Comparison of ENCODE assay signal across 9 cellular contexts in genomic region chr17:76701471-76701967, GRCh38. TPM values are rescaled to one million over a fixed set of nuclear protein-coding genes. Genes with fewer than 3 reads are reported as not detected.
A peak's percentile ranks its signal among the peaks of the same experiment; 100 is the strongest.
DNase-seq lines count a peak whose midpoint lies in the region; TF ChIP-seq lines count a peak whose summit lies in the region.
"Had no signal": no experiment of that assay in that cellular context is flagged by ENCODE, and none has a peak within 500 bp of the region (broad histone marks: within the 10 kb centered on the region; RNA-seq: fewer than 3 reads in every experiment).

No MANE protein-coding gene starts in this region.

- H3K4me3 ChIP-seq in BLaER1 treated with 17β-estradiol and CSF1 and Interleukin-3, amounts not matched to agents 10 nM and 100 nM = peak overlapping the region in 9 of 10 experiments; percentile 22 to 64 (median 55); a peak in 13 of 20 replicates
- H3K4me3 ChIP-seq in coronary artery = peak overlapping the region; percentile 62
- peak overlapping the region in 1 of 2 donors; percentile 44 for H3K4me3 ChIP-seq in neuronal stem cell (ENCODE audit: low read length in 2 of 2)
- H3K4me3 ChIP-seq in CD4-positive, alpha-beta memory T cell (ENCODE audit: low read length in 2 of 2) = no peak overlapping the region

- H3K36me3 Mint-ChIP-seq in CD4-positive, alpha-beta memory T cell = no peaks in the 10 kb centered on the region

- peak overlapping the region; percentile 91 for H2BK15ac ChIP-seq in neuronal stem cell (ENCODE audit: low read length)

- no peaks in the 10 kb centered on the region for H3K27me3 ChIP-seq in BLaER1 treated with 17β-estradiol and CSF1 and Interleukin-3, amounts not matched to agents 10 nM and 100 nM
- no peaks in the 10 kb centered on the region for H3K27me3 ChIP-seq in neuronal stem cell (ENCODE audit: control insufficient read depth in 3 of 3, insufficient read depth in 3 of 3, low read depth in 1 of 3, low read length in 3 of 3)
- no peaks in the 10 kb centered on the region for H3K27me3 ChIP-seq in CD4-positive, alpha-beta memory T cell (ENCODE audit: insufficient read depth, low read length)

- no peak overlapping the region for H3K4me3 Mint-ChIP-seq in CD4-positive, alpha-beta memory T cell
- H3K4me3 Mint-ChIP-seq: CD4-positive, alpha-beta T cell had no signal

- no peaks in the 10 kb centered on the region for H3K27me3 Mint-ChIP-seq in CD4-positive, alpha-beta memory T cell
- H3K27me3 Mint-ChIP-seq: CD4-positive, alpha-beta T cell had no signal

- peak overlapping the region in 1 of 7 donors; percentile 48 for H3K27ac Mint-ChIP-seq in CD4-positive, alpha-beta memory T cell

- WGBS in neuronal stem cell (ENCODE audit: extremely low coverage in 2 of 2, insufficient read length in 2 of 2, insufficient replicate concordance in 1 of 2), 2 donors = no CpG with 5 or more reads among the region's 11 CpGs

- intact Hi-C loops in CD4-positive, alpha-beta memory T cell (cut with micrococcal nuclease) = no loop called here

- H2AK5ac ChIP-seq in neuronal stem cell (ENCODE audit: low read depth, low read length) = peak overlapping the region; percentile 84

- DNase-seq in coronary artery (ENCODE audit: low spot score) (no peak), neuronal stem cell (ENCODE audit: low spot score) (no peak), NCI-H146 treated with DMSO at 0.1 percent for 48 hours (lab: John Stamatoyannopoulos, UW; ENCODE audit: unreplicated experiment) (no peak)
- no peak for DNase-seq in stimulated activated CD4-positive, alpha-beta T cell treated with anti-CD3 and anti-CD28 coated beads, Interleukin-2, amount 100 ng/mL, for 24 hours
- no peak for DNase-seq in CD4-positive, alpha-beta memory T cell
- DNase-seq: activated CD4-positive, alpha-beta T cell treated with anti-CD3 and anti-CD28 coated beads for 1 hour; CD4-positive, alpha-beta T cell; stimulated activated CD4-positive, alpha-beta T cell treated with anti-CD3 and anti-CD28 coated beads, Interleukin-1b, Interleukin-23, amount 100 ng/mL, for 48 hours had no signal

- peak overlapping the region in 10 of 11 experiments; percentile 73 to 98 (median 88); a peak in 19 of 22 replicates for H3K27ac ChIP-seq in BLaER1 treated with 17β-estradiol and CSF1 and Interleukin-3, amounts not matched to agents 10 nM and 100 nM
- H3K27ac ChIP-seq in coronary artery = peak overlapping the region; percentile 76 to 92
- peak overlapping the region; percentile 83 for H3K27ac ChIP-seq in neuronal stem cell (replicated peaks; ENCODE audit: low read length)
- no peak overlapping the region for H3K27ac ChIP-seq in CD4-positive, alpha-beta memory T cell (ENCODE audit: low read depth, low read length)

- H3K9me3 ChIP-seq in BLaER1 treated with 17β-estradiol and CSF1 and Interleukin-3, amounts not matched to agents 10 nM and 100 nM (replicated peaks in 1 of 11) = no peaks in the 10 kb centered on the region; a peak in 1 of 22 replicates
- peaks cover 0 to 3% of the 10 kb centered on the region in 2 donors for H3K9me3 ChIP-seq in neuronal stem cell (replicated peaks in 1 of 2; ENCODE audit: control insufficient read depth in 2 of 2, insufficient read depth in 1 of 2, low read depth in 1 of 2, low read length in 2 of 2)
- no peaks in the 10 kb centered on the region for H3K9me3 ChIP-seq in CD4-positive, alpha-beta memory T cell (ENCODE audit: control insufficient read depth in 1 of 2, low read length in 2 of 2)

- peaks cover 2% of the 10 kb centered on the region for H3K79me1 ChIP-seq in neuronal stem cell (ENCODE audit: low read depth, low read length)

- H3K4ac ChIP-seq in neuronal stem cell (ENCODE audit: low read length) = no peak overlapping the region

- H3K4me1 ChIP-seq in BLaER1 treated with 17β-estradiol and CSF1 and Interleukin-3, amounts not matched to agents 10 nM and 100 nM = peaks cover 68 to 95% (median 87%) of the 10 kb centered on the region in 10 experiments
- peaks cover 36% of the 10 kb centered on the region in 2 donors for H3K4me1 ChIP-seq in neuronal stem cell (ENCODE audit: control insufficient read depth in 2 of 2, insufficient read depth in 1 of 2, low read depth in 1 of 2, low read length in 2 of 2)
- H3K4me1 ChIP-seq in CD4-positive, alpha-beta memory T cell (ENCODE audit: insufficient read depth, low read length) = peaks cover 5% of the 10 kb centered on the region

- POLR2A ChIA-PET in CD4-positive, alpha-beta memory T cell (lab: Charles Lee; ENCODE audit: partially characterized antibody) = no interaction called here

- H3K9me3 Mint-ChIP-seq in CD4-positive, alpha-beta memory T cell = peaks cover 0 to 2% (median 0%) of the 10 kb centered on the region in 8 donors
- H3K9me3 Mint-ChIP-seq: CD4-positive, alpha-beta T cell had no signal

- H3K9ac ChIP-seq in BLaER1 treated with 17β-estradiol and CSF1 and Interleukin-3, amounts not matched to agents 10 nM and 100 nM = peak overlapping the region in 10 of 11 experiments; percentile 57 to 92 (median 76); a peak in 19 of 22 replicates
- peak overlapping the region; percentile 47 for H3K9ac ChIP-seq in neuronal stem cell (ENCODE audit: low read depth, low read length, poor library complexity)

- no peak overlapping the region for H4K91ac ChIP-seq in neuronal stem cell (ENCODE audit: low read depth, low read length, poor library complexity)

- TF ChIP-seq CTCF in coronary artery (IDR thresholded peaks at IDR 0.05) = no peak

- peak overlapping the region; percentile 71 to 100 (median 95) for H3K4me2 ChIP-seq in BLaER1 treated with 17β-estradiol and CSF1 and Interleukin-3, amounts not matched to agents 10 nM and 100 nM
- peak overlapping the region; percentile 41 for H3K4me2 ChIP-seq in neuronal stem cell (ENCODE audit: insufficient read depth, low read length, poor library complexity, severe bottlenecking)

- H3K4me1 Mint-ChIP-seq in CD4-positive, alpha-beta memory T cell = peaks cover 0 to 23% (median under 1%) of the 10 kb centered on the region in 4 donors

- peak overlapping the region; percentile 81 for H2AFZ ChIP-seq in neuronal stem cell (ENCODE audit: low read length)

- CTCF ChIA-PET in CD4-positive, alpha-beta memory T cell (lab: Charles Lee; ENCODE audit: partially characterized antibody) = interaction anchor here (2.2 kb wide), 1 partner anchor 12 kb away, joined by 7 read pairs; no protein-coding TSS in a partner anchor

- peak overlapping the region; percentile 10 for H3K14ac ChIP-seq in neuronal stem cell (ENCODE audit: low read length)

- H2BK12ac ChIP-seq in neuronal stem cell (ENCODE audit: low read length) = peak overlapping the region; percentile 73

- peak overlapping the region; percentile 80 for H3K18ac ChIP-seq in neuronal stem cell (ENCODE audit: low read length)

- peak overlapping the region; percentile 23 for H2BK120ac ChIP-seq in neuronal stem cell (ENCODE audit: low read depth, low read length)

- H3K23ac ChIP-seq in neuronal stem cell (ENCODE audit: low read depth, low read length, poor library complexity) = peak overlapping the region; percentile 34

- no peaks in the 10 kb centered on the region; a peak in 1 of 22 replicates for H4K20me1 ChIP-seq in BLaER1 treated with 17β-estradiol and CSF1 and Interleukin-3, amounts not matched to agents 10 nM and 100 nM

- no peak overlapping the region for H4K8ac ChIP-seq in neuronal stem cell (ENCODE audit: low read depth, low read length)

- peak overlapping the region; percentile 69 for H2BK5ac ChIP-seq in neuronal stem cell (ENCODE audit: low read length)

- H3K36me3 ChIP-seq in BLaER1 treated with 17β-estradiol and CSF1 and Interleukin-3, amounts not matched to agents 10 nM and 100 nM = peaks cover 0 to 1% (median 0%) of the 10 kb centered on the region in 11 experiments; a peak in 1 of 22 replicates
- H3K36me3 ChIP-seq in neuronal stem cell (replicated peaks in 1 of 2; ENCODE audit: control insufficient read depth in 2 of 2, insufficient read depth in 2 of 2, low read length in 2 of 2) = no peaks in the 10 kb centered on the region
- H3K36me3 ChIP-seq in CD4-positive, alpha-beta memory T cell (ENCODE audit: insufficient read depth, low read length) = no peaks in the 10 kb centered on the region

RNA-seq across cellular contexts. Expression of gene MXRA7, which starts 9.2 kb away (rescaled TPM):
- polyA plus RNA-seq in neuronal stem cell (2013, experiment 1 of 2) = 91.4 TPM
- polyA plus RNA-seq in neuronal stem cell (2013, experiment 2 of 2) = 90.3 TPM
- 1 to 10 TPM; 6.3 to 9.2 TPM for total RNA-seq in CD4-positive, alpha-beta memory T cell
- 10 to 100 TPM in 1 of 2 donors, 1 to 10 TPM in 1; 5.3 to 15.0 TPM for polyA plus RNA-seq in CD4-positive, alpha-beta memory T cell

RNA-seq across cellular contexts. Expression of gene JMJD6, which starts 24.9 kb away (rescaled TPM):
- 9.1 TPM for polyA plus RNA-seq in neuronal stem cell (2013, experiment 1 of 2)
- 9.1 TPM for polyA plus RNA-seq in neuronal stem cell (2013, experiment 2 of 2)
- total RNA-seq in CD4-positive, alpha-beta memory T cell = 10 to 100 TPM; 59.4 to 62.1 TPM
- polyA plus RNA-seq in CD4-positive, alpha-beta memory T cell = 10 to 100 TPM; 22.1 to 40.7 TPM

RNA-seq across cellular contexts. Expression of gene METTL23, which starts 25.1 kb away (rescaled TPM):
- 29.2 TPM for polyA plus RNA-seq in neuronal stem cell (2013, experiment 1 of 2)
- polyA plus RNA-seq in neuronal stem cell (2013, experiment 2 of 2) = 31.8 TPM
- total RNA-seq in CD4-positive, alpha-beta memory T cell = 10 to 100 TPM; 75.5 to 81.4 TPM
- 100 to 1,000 TPM; 134 to 156 TPM for polyA plus RNA-seq in CD4-positive, alpha-beta memory T cell

RNA-seq across cellular contexts. Expression of gene SRSF2, which starts 35.6 kb away (rescaled TPM):
- polyA plus RNA-seq in neuronal stem cell (2013, experiment 1 of 2) = 225 TPM
- 226 TPM for polyA plus RNA-seq in neuronal stem cell (2013, experiment 2 of 2)
- total RNA-seq in CD4-positive, alpha-beta memory T cell = 100 to 1,000 TPM; 327 to 330 TPM
- 100 to 1,000 TPM in 1 of 2 donors, 10 to 100 TPM in 1; 67.6 to 111 TPM for polyA plus RNA-seq in CD4-positive, alpha-beta memory T cell

RNA-seq across cellular contexts. Expression of gene MFSD11, which starts 36.4 kb away (rescaled TPM):
- 11.3 TPM for polyA plus RNA-seq in neuronal stem cell (2013, experiment 1 of 2)
- 12.1 TPM for polyA plus RNA-seq in neuronal stem cell (2013, experiment 2 of 2)
- 10 to 100 TPM; 32.7 to 37.8 TPM for total RNA-seq in CD4-positive, alpha-beta memory T cell
- polyA plus RNA-seq in CD4-positive, alpha-beta memory T cell = 10 to 100 TPM; 23.1 to 34.7 TPM

Comparison
In these comparisons a context has a peak if more than half of its experiments do, and no peak if none do; other contexts are left out.
1. H3K4me3 ChIP-seq: peak in BLaER1 treated with 17β-estradiol and CSF1 and Interleukin-3, amounts not matched to agents 10 nM and 100 nM (9 of 10) and coronary artery (single experiment); none in CD4-positive, alpha-beta memory T cell (0 of 2).